10 cellular contexts compared by ENCODE assay signal in genomic region chr5:41433552-41434181, GRCh38.
DNase-seq lines count a peak whose midpoint lies in the region; ATAC-seq and TF ChIP-seq lines count a peak whose summit lies in the region.
"Had no signal": no experiment of that assay in that cellular context is flagged by ENCODE, and none has a peak within 500 bp of the region (broad histone marks: within the 10 kb centered on the region; RNA-seq: fewer than 3 reads in every experiment).

No MANE protein-coding gene starts in this region.

- no peaks in the 10 kb centered on the region for H3K79me2 ChIP-seq in Loucy (ENCODE audit: insufficient read depth, low read length)

- H3F3A ChIP-seq in Loucy (ENCODE audit: low read depth): no peaks in the 10 kb centered on the region

- H4K20me1 ChIP-seq in Loucy (ENCODE audit: insufficient read depth, low read length, poor library complexity, severe bottlenecking): no peaks in the 10 kb centered on the region

- H3K4me1 ChIP-seq in Loucy (ENCODE audit: insufficient read depth, low read length, poor library complexity, severe bottlenecking): no peaks in the 10 kb centered on the region

- H3K9me3 Mint-ChIP-seq in osteocyte (ENCODE audit: unreplicated experiment): no peaks in the 10 kb centered on the region

- no peak overlapping the region for H3K27ac Mint-ChIP-seq in osteocyte (ENCODE audit: unreplicated experiment)

- H3K9me2 ChIP-seq in Loucy (replicated peaks; ENCODE audit: low read depth, low read length): no peaks in the 10 kb centered on the region

- TF ChIP-seq CTCF in Loucy (conservative IDR thresholded peaks at IDR 0.05; ENCODE audit: low read length) (peak; percentile 60), choroid plexus epithelial cell (conservative IDR thresholded peaks at IDR 0.05; ENCODE audit: low read depth, low read length) (peak; percentile 73), osteocyte (IDR thresholded peaks at IDR 0.05) (peak; percentile 28)

- no peaks in the 10 kb centered on the region for H3K27me3 ChIP-seq in Loucy (ENCODE audit: insufficient read depth, low read length, poor library complexity, severe bottlenecking)

- H3K9me3 ChIP-seq in Loucy (ENCODE audit: insufficient read depth, low read depth, low read length): no peaks in the 10 kb centered on the region

- no peaks in the 10 kb centered on the region for H3K27me3 Mint-ChIP-seq in osteocyte (ENCODE audit: unreplicated experiment)

- ATAC-seq in HG03432 (IDR thresholded peaks at IDR 0.05; ENCODE audit: unreplicated experiment) (no peak), HG03175 (IDR thresholded peaks at IDR 0.05; ENCODE audit: unreplicated experiment) (no peak)

- no peak overlapping the region for H3K4me2 ChIP-seq in Loucy (ENCODE audit: low read depth, low read length, poor library complexity, severe bottlenecking)

- no peaks in the 10 kb centered on the region for H3K36me3 Mint-ChIP-seq in osteocyte (ENCODE audit: unreplicated experiment)

- H2AFZ ChIP-seq in Loucy (ENCODE audit: low read length): no peak overlapping the region

- H3K4me3 Mint-ChIP-seq in osteocyte (ENCODE audit: unreplicated experiment): no peak overlapping the region

- DNase-seq in NCI-H82 (lab: John Stamatoyannopoulos, UW): peak; percentile 25
- DNase-seq in NCI-H82 treated with DMSO at 0.1 percent for 48 hours (lab: John Stamatoyannopoulos, UW; ENCODE audit: unreplicated experiment): no peak
- peak; percentile 31 for DNase-seq in choroid plexus epithelial cell (ENCODE audit: low read depth)
- DNase-seq in osteocyte (ENCODE audit: extremely low spot score, unreplicated experiment): no peak
- DNase-seq in activated T-cell treated with anti-CD3 and anti-CD28 coated beads, Interleukin-2, amount 50 U/mL, for 1 hour: no peak
- DNase-seq: NCI-H1092 had no signal

- H3K36me3 ChIP-seq in Loucy (ENCODE audit: insufficient read depth, low read length): no peaks in the 10 kb centered on the region

- H3K4me3 ChIP-seq in Loucy (ENCODE audit: low read length, poor library complexity, severe bottlenecking) (no peak overlapping the region), choroid plexus epithelial cell (ENCODE audit: low read depth, low read length) (no peak overlapping the region)
- H3K4me3 ChIP-seq: lung had no signal

- no peaks in the 10 kb centered on the region for H3K4me1 Mint-ChIP-seq in osteocyte (ENCODE audit: unreplicated experiment)

- H3K9ac ChIP-seq in Loucy (ENCODE audit: low read depth, low read length, poor library complexity, severe bottlenecking): no peak overlapping the region

Comparison
In these comparisons a context has a peak if more than half of its experiments do, and no peak if none do; other contexts are left out.
1. DNase-seq: peak in NCI-H82 (single experiment) and choroid plexus epithelial cell (single experiment); none in NCI-H82 treated with DMSO at 0.1 percent for 48 hours (single experiment), osteocyte (single experiment) and activated T-cell treated with anti-CD3 and anti-CD28 coated beads, Interleukin-2, amount 50 U/mL, for 1 hour (single experiment).
2. Peak in every context shown above with its lines, with median percentiles within 50 percentile points of each other: CTCF ChIP-seq.